10 cellular contexts compared by ENCODE assay signal in genomic region chr10:5545778-5546710, GRCh38. TPM values are rescaled to one million over a fixed set of nuclear protein-coding genes. Genes with fewer than 3 reads are reported as not detected.
DNase-seq lines count a peak whose midpoint lies in the region; ATAC-seq and TF ChIP-seq lines count a peak whose summit lies in the region.
"Had no signal": no experiment of that assay in that cellular context is flagged by ENCODE, and none has a peak within 500 bp of the region (broad histone marks: within the 10 kb centered on the region; RNA-seq: fewer than 3 reads in every experiment).

No MANE protein-coding gene starts in this region.

- peak in 1 of 4 donors; percentile 29 for TF ChIP-seq POLR2A in upper lobe of left lung (IDR thresholded peaks at IDR 0.05)

- H3K4me3 ChIP-seq in choroid plexus epithelial cell (ENCODE audit: low read depth, low read length), result no peak overlapping the region
- no peak overlapping the region for H3K4me3 ChIP-seq in upper lobe of left lung

- WGBS in upper lobe of left lung, 2 donors, result 56 to 62% methylated on average over 16 to 23 of the region's 23 CpGs

- H3K4me1 ChIP-seq in upper lobe of left lung, result peaks cover 40 to 71% (median 51%) of the 10 kb centered on the region in 4 donors

- TF ChIP-seq EP300 in upper lobe of left lung (IDR thresholded peaks at IDR 0.05), result peak in 1 of 4 donors; percentile 57

- no peaks in the 10 kb centered on the region for H3K36me3 ChIP-seq in upper lobe of left lung

- H3K27me3 ChIP-seq in upper lobe of left lung, result no peaks in the 10 kb centered on the region

- H3K27ac ChIP-seq in upper lobe of left lung, result peak overlapping the region; percentile 82 to 90 (median 86)

- DNase-seq in activated CD4-positive, CD25-positive, alpha-beta regulatory T cell treated with anti-CD3 and anti-CD28 coated beads, Interleukin-2, amount 50 U/mL, for 72 hours, result peak; percentile 11
- DNase-seq in choroid plexus epithelial cell (ENCODE audit: low read depth) (peak; percentile 93), medulla oblongata (ENCODE audit: extremely low spot score) (peak; percentile 11), upper lobe of left lung (peak; percentile 63 to 85), GM20000 (ENCODE audit: low spot score) (no peak), hippocampal formation (lab: John Stamatoyannopoulos, UW) (no peak), NCI-H146 treated with DMSO at 0.1 percent for 48 hours (lab: John Stamatoyannopoulos, UW; ENCODE audit: unreplicated experiment) (no peak)

- no peak for TF ChIP-seq CTCF in choroid plexus epithelial cell (conservative IDR thresholded peaks at IDR 0.05; ENCODE audit: low read depth, low read length)
- no peak for TF ChIP-seq CTCF in upper lobe of left lung (IDR thresholded peaks at IDR 0.05)
- no peak for TF ChIP-seq CTCF in GM20000 (IDR thresholded peaks at IDR 0.05; ENCODE audit: extremely low read depth, missing control alignments)

- H3K9me3 ChIP-seq in upper lobe of left lung, result peaks cover 0 to 6% (median 2%) of the 10 kb centered on the region in 4 donors

- ATAC-seq in activated CD4-positive, CD25-positive, alpha-beta regulatory T cell treated with anti-CD3 and anti-CD28 coated beads, Interleukin-2, amount 50 U/mL, for 24 hours, result no peak
- ATAC-seq in upper lobe of left lung (ENCODE audit: low FRiP score in 2 of 2), result peak; percentile 71

RNA-seq across cellular contexts. Expression of gene CALML3, which starts 21.3 kb away (rescaled TPM):
- total RNA-seq in upper lobe of left lung, result not detected
- total RNA-seq: B cell, skeletal muscle tissue had no signal

RNA-seq across cellular contexts. Expression of gene CALML5, which starts 46.7 kb away (rescaled TPM):
- not detected for total RNA-seq in upper lobe of left lung
- total RNA-seq: B cell, skeletal muscle tissue had no signal

Comparison
In these comparisons a context has a peak if more than half of its experiments do, and no peak if none do; other contexts are left out.
1. DNase-seq: peak in activated CD4-positive, CD25-positive, alpha-beta regulatory T cell treated with anti-CD3 and anti-CD28 coated beads, Interleukin-2, amount 50 U/mL, for 72 hours (single experiment), choroid plexus epithelial cell (single experiment), medulla oblongata (single experiment) and upper lobe of left lung (2 of 2); none in GM20000 (single experiment), hippocampal formation (0 of 2) and NCI-H146 treated with DMSO at 0.1 percent for 48 hours (single experiment).
2. ATAC-seq: peak in upper lobe of left lung (2 of 2); none in activated CD4-positive, CD25-positive, alpha-beta regulatory T cell treated with anti-CD3 and anti-CD28 coated beads, Interleukin-2, amount 50 U/mL, for 24 hours (0 of 2).